ENCODE assay signal across 8 cellular contexts in genomic region chr12:108563135-108563803, GRCh38. TPM values are rescaled to one million over a fixed set of nuclear protein-coding genes. Genes with fewer than 3 reads are reported as not detected.
DNase-seq lines count a peak whose midpoint lies in the region; ATAC-seq and TF ChIP-seq lines count a peak whose summit lies in the region.

No MANE protein-coding gene starts in this region.

- peak overlapping the region; percentile 87 for H3K27ac ChIP-seq in KOPT-K1 (ENCODE audit: low read depth, low read length, poor library complexity, severe bottlenecking)
- peak overlapping the region; percentile 93 to 97 (median 95) for H3K27ac ChIP-seq in Peyer's patch
- peak overlapping the region; percentile 84 for H3K27ac ChIP-seq in fibroblast of lung (ENCODE audit: insufficient read depth, low read length)

- H3K27me3 ChIP-seq in Peyer's patch (no peaks in the 10 kb centered on the region), fibroblast of lung (ENCODE audit: control insufficient read depth, insufficient read depth, low read length) (no peaks in the 10 kb centered on the region)

- H2AFZ ChIP-seq in fibroblast of lung (ENCODE audit: low read length) = no peak overlapping the region

- no peaks in the 10 kb centered on the region for H3K27me3 Mint-ChIP-seq in natural killer cell (ENCODE audit: low read depth in 2 of 2)
- no peaks in the 10 kb centered on the region for H3K27me3 Mint-ChIP-seq in stimulated activated naive B cell treated with anti-CD40 and anti-IgM and Interleukin-4, amounts not matched to agents 10 μg/mL and 1 μg/mL and 100 μg/mL, for 72 hours

- DNase-seq in CMK (ENCODE audit: low read depth) = peak; percentile 60
- peak; percentile 80 to 96 (median 90) for DNase-seq in Peyer's patch
- DNase-seq in activated T-helper 1 cell treated with Interleukin-2 at 50 U/mL for 16 hours (ENCODE audit: low read depth) = peak; percentile 72
- peak; percentile 80 to 94 for DNase-seq in fibroblast of lung (ENCODE audit: low read depth in 2 of 2)
- DNase-seq in natural killer cell = peak; percentile 78
- DNase-seq in stimulated activated naive B cell treated with anti-CD40 and anti-IgM and Interleukin-4, amounts not matched to agents 10 μg/mL and 1 μg/mL and 100 μg/mL, for 72 hours = peak; percentile 83

- peaks cover 14% of the 10 kb centered on the region for H3K36me3 Mint-ChIP-seq in natural killer cell
- H3K36me3 Mint-ChIP-seq in stimulated activated naive B cell treated with anti-CD40 and anti-IgM and Interleukin-4, amounts not matched to agents 10 μg/mL and 1 μg/mL and 100 μg/mL, for 72 hours = peaks cover 16 to 37% of the 10 kb centered on the region in 2 donors

- H3K79me2 ChIP-seq in fibroblast of lung (ENCODE audit: control insufficient read depth, insufficient read depth, low read length) = peaks cover 42% of the 10 kb centered on the region

- TF ChIP-seq POLR2A in Peyer's patch (IDR thresholded peaks at IDR 0.05) = peak in 1 of 2 donors; percentile 62

- no peaks in the 10 kb centered on the region for H4K20me1 ChIP-seq in fibroblast of lung (ENCODE audit: control insufficient read depth, extremely low read depth, insufficient read depth, low read length)

- peaks cover 53% of the 10 kb centered on the region for H3K36me3 ChIP-seq in KOPT-K1 (ENCODE audit: insufficient read depth, low read length)
- H3K36me3 ChIP-seq in Peyer's patch = peaks cover 0 to 42% (median 0%) of the 10 kb centered on the region in 3 donors
- H3K36me3 ChIP-seq in fibroblast of lung (ENCODE audit: control insufficient read depth, insufficient read depth, low read length) = peaks cover 24% of the 10 kb centered on the region

- TF ChIP-seq CTCF in Peyer's patch (IDR thresholded peaks at IDR 0.05) (peak; percentile 75 to 93 (median 85)), fibroblast of lung (conservative IDR thresholded peaks at IDR 0.05 in 1 of 2, IDR thresholded peaks at IDR 0.05 in 1 of 2; ENCODE audit: low read depth in 1 of 2, low read length in 2 of 2) (peak; percentile 91 to 93), natural killer cell (IDR thresholded peaks at IDR 0.05) (peak; percentile 88)

- H3K9me3 Mint-ChIP-seq in natural killer cell = no peaks in the 10 kb centered on the region
- H3K9me3 Mint-ChIP-seq in stimulated activated naive B cell treated with anti-CD40 and anti-IgM and Interleukin-4, amounts not matched to agents 10 μg/mL and 1 μg/mL and 100 μg/mL, for 72 hours = no peaks in the 10 kb centered on the region

- peak overlapping the region; percentile 90 for H3K9ac ChIP-seq in fibroblast of lung (ENCODE audit: insufficient read depth, low read length)

- peak overlapping the region; percentile 98 for H3K4me2 ChIP-seq in fibroblast of lung (ENCODE audit: extremely low read depth, insufficient read depth, low read length)

- H3K27ac Mint-ChIP-seq in natural killer cell = peak overlapping the region; percentile 99 to 100
- peak overlapping the region; percentile 99 for H3K27ac Mint-ChIP-seq in stimulated activated naive B cell treated with anti-CD40 and anti-IgM and Interleukin-4, amounts not matched to agents 10 μg/mL and 1 μg/mL and 100 μg/mL, for 72 hours

- H3K4me1 ChIP-seq in Peyer's patch (peaks cover 0 to 40% (median 19%) of the 10 kb centered on the region in 4 donors), fibroblast of lung (ENCODE audit: control insufficient read depth, extremely low read depth, insufficient read depth, low read length) (peaks cover 16% of the 10 kb centered on the region)

- peak; percentile 31 for ATAC-seq in GM21515 (IDR thresholded peaks at IDR 0.05; ENCODE audit: unreplicated experiment)
- ATAC-seq in natural killer cell = peak; percentile 56 to 74 (median 58)
- peak; percentile 63 to 65 for ATAC-seq in stimulated activated naive B cell treated with anti-CD40 and anti-IgM and Interleukin-4, amounts not matched to agents 10 μg/mL and 1 μg/mL and 100 μg/mL, for 72 hours (replicated peaks)

- H3K4me3 ChIP-seq in Peyer's patch (peak overlapping the region; percentile 84 to 96 (median 93)), fibroblast of lung (replicated peaks in 1 of 4; ENCODE audit: control extremely low read depth in 1 of 4, insufficient read depth in 1 of 4, low read depth in 3 of 4, low read length in 4 of 4) (peak overlapping the region; percentile 80 to 96 (median 86))

- H3K9me3 ChIP-seq in KOPT-K1 (ENCODE audit: insufficient read depth, low read length, poor library complexity, severe bottlenecking) (no peaks in the 10 kb centered on the region), Peyer's patch (no peaks in the 10 kb centered on the region), fibroblast of lung (ENCODE audit: control insufficient read depth, insufficient read depth, low read depth, low read length) (no peaks in the 10 kb centered on the region)

- H3K4me1 Mint-ChIP-seq in natural killer cell = peaks cover 35% of the 10 kb centered on the region in 2 donors
- H3K4me1 Mint-ChIP-seq in stimulated activated naive B cell treated with anti-CD40 and anti-IgM and Interleukin-4, amounts not matched to agents 10 μg/mL and 1 μg/mL and 100 μg/mL, for 72 hours = peaks cover 43 to 64% of the 10 kb centered on the region in 2 donors

- intact Hi-C loops in natural killer cell (cut with micrococcal nuclease) = loop anchor here (1.0 to 10.0 kb wide), 9 partner anchors 55 to 530 kb away; partner anchors contain the start of genes ALKBH2 and SELPLG

- H3K4me3 Mint-ChIP-seq in natural killer cell = peak overlapping the region; percentile 100
- H3K4me3 Mint-ChIP-seq in stimulated activated naive B cell treated with anti-CD40 and anti-IgM and Interleukin-4, amounts not matched to agents 10 μg/mL and 1 μg/mL and 100 μg/mL, for 72 hours = peak overlapping the region; percentile 99 to 100

RNA-seq across cellular contexts. Expression of gene ISCU, which starts 0.9 kb away (rescaled TPM):
- total RNA-seq in Peyer's patch = 100 to 1,000 TPM; 121 to 146 (median 138) TPM
- 226 and 313 TPM in 2 replicates for total RNA-seq in fibroblast of lung
- polyA plus RNA-seq in fibroblast of lung = 127 and 137 TPM in 2 replicates
- polyA plus RNA-seq in fibroblast of lung (2012) = 99.0 and 118 TPM in 2 replicates
- 18.3 and 19.0 TPM in 2 replicates for polyA minus RNA-seq in fibroblast of lung (ENCODE audit: low replicate concordance)
- 100 to 1,000 TPM in 1 of 3 donors, 10 to 100 TPM in 2; 86.9 to 103 (median 97.4) TPM for total RNA-seq in natural killer cell

RNA-seq across cellular contexts. Expression of gene SART3, which starts 2.3 kb away (rescaled TPM):
- 100 to 1,000 TPM in 1 of 4 donors, 10 to 100 TPM in 3; 67.8 to 205 (median 77.7) TPM for total RNA-seq in Peyer's patch
- total RNA-seq in fibroblast of lung = 62.1 and 157 TPM in 2 replicates
- 15.5 and 23.4 TPM in 2 replicates for polyA plus RNA-seq in fibroblast of lung
- 26.5 and 32.5 TPM in 2 replicates for polyA plus RNA-seq in fibroblast of lung (2012)
- polyA minus RNA-seq in fibroblast of lung (ENCODE audit: low replicate concordance) = 11.4 and 30.3 TPM in 2 replicates
- total RNA-seq in natural killer cell = 100 to 1,000 TPM in 1 of 3 donors, 10 to 100 TPM in 2; 76.5 to 107 (median 78.3) TPM

RNA-seq across cellular contexts. Expression of gene TMEM119, which starts 34.6 kb away (rescaled TPM):
- total RNA-seq in Peyer's patch (10 to 100 TPM in 1 of 4 donors, 1 to 10 TPM in 3; 1.8 to 17.3 (median 3.4) TPM), fibroblast of lung (132 and 358 TPM in 2 replicates), natural killer cell (1 to 10 TPM in 1 of 3 donors, under 1 TPM in 2; 0.70 to 3.4 (median 0.71) TPM)
- 126 and 154 TPM in 2 replicates for polyA plus RNA-seq in fibroblast of lung
- polyA plus RNA-seq in fibroblast of lung (2012) = 199 and 246 TPM in 2 replicates
- 306 and 401 TPM in 2 replicates for polyA minus RNA-seq in fibroblast of lung (ENCODE audit: low replicate concordance)

RNA-seq across cellular contexts. Expression of gene FICD, which starts 48.2 kb away (rescaled TPM):
- 10 to 100 TPM in 2 of 4 donors, 1 to 10 TPM in 2; 4.1 to 11.6 (median 8.6) TPM for total RNA-seq in Peyer's patch
- total RNA-seq in fibroblast of lung = 8.2 and 8.6 TPM in 2 replicates
- 1.9 and 2.1 TPM in 2 replicates for polyA plus RNA-seq in fibroblast of lung
- 5.9 and 7.1 TPM in 2 replicates for polyA plus RNA-seq in fibroblast of lung (2012)
- 4.6 and 9.7 TPM in 2 replicates for polyA minus RNA-seq in fibroblast of lung (ENCODE audit: low replicate concordance)
- 1 to 10 TPM; 3.9 to 7.5 (median 6.6) TPM for total RNA-seq in natural killer cell

Comparison
In these comparisons a context has a peak if more than half of its experiments do, and no peak if none do; other contexts are left out.
1. Peak in every context shown above with its lines: DNase-seq, ATAC-seq, H3K4me3 ChIP-seq and H3K27ac ChIP-seq.